Comparison of ENCODE assay signal across 7 cellular contexts in the genomic region with DNA sequence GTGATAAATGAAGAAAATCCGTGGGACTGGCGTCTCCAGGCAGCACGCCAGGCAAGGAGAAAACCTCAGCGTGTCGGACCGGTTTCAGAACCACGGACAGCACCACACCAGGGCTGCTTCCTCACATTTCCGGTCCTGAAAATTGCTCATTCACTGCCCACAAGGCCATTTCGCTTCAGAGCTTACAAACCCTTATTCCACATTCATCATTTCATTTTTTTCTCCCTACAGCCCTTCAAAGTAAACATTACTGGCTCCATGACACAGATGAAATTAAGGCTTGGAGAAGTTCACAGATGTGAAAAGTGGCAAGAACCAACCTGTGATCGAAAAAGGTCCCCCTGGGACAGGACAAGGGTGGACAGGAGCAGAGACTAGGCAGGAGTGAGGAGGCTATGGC. TPM values are rescaled to one million over a fixed set of nuclear protein-coding genes. Genes with fewer than 3 reads are reported as not detected.
DNase-seq lines count a peak whose midpoint lies in the region; ATAC-seq and TF ChIP-seq lines count a peak whose summit lies in the region.

No MANE protein-coding gene starts in this region.

- H3K27ac Mint-ChIP-seq in stimulated activated naive CD8-positive, alpha-beta T cell treated with anti-CD3 and anti-CD28 coated beads, Interleukin-15, Interleukin-2, amounts not matched to agents 100 ng/mL and 50 ng/mL, for 24 hours, result peak overlapping the region; percentile 29
- peak overlapping the region in 2 of 7 donors; percentile 8 to 73 for H3K27ac Mint-ChIP-seq in CD14-positive monocyte

- POLR2A ChIA-PET in HEK293 (lab: Yijun Ruan, JAX), result interaction anchor here (1.0 kb wide), 1 partner anchor 21 kb away, joined by 3 read pairs; no protein-coding TSS in a partner anchor

- in situ Hi-C loops in brain microvascular endothelial cell (cut with HindIII; ENCODE audit: low pct_ligation_motif_present, low sequenced_read_pairs), result no loop called here

- H3K4me1 Mint-ChIP-seq in stimulated activated naive CD8-positive, alpha-beta T cell treated with anti-CD3 and anti-CD28 coated beads, Interleukin-15, Interleukin-2, amounts not matched to agents 100 ng/mL and 50 ng/mL, for 24 hours (ENCODE audit: low read depth), result peaks cover 15% of the 10 kb centered on the region
- H3K4me1 Mint-ChIP-seq in CD14-positive monocyte, result peaks cover 10% of the 10 kb centered on the region

- H3K27me3 ChIP-seq in RWPE2 (ENCODE audit: insufficient read depth, poor library complexity, severe bottlenecking) (peaks cover 3% of the 10 kb centered on the region), brain microvascular endothelial cell (replicated peaks) (no peaks in the 10 kb centered on the region)

- H3K36me3 ChIP-seq in HEK293 (ENCODE audit: control insufficient read depth in 2 of 2, insufficient read depth in 1 of 2, low read length in 2 of 2) (no peaks in the 10 kb centered on the region), RWPE2 (ENCODE audit: low read depth) (no peaks in the 10 kb centered on the region), brain microvascular endothelial cell (replicated peaks) (no peaks in the 10 kb centered on the region)

- peaks cover 56% of the 10 kb centered on the region for H3K27me3 Mint-ChIP-seq in stimulated activated naive CD8-positive, alpha-beta T cell treated with anti-CD3 and anti-CD28 coated beads, Interleukin-15, Interleukin-2, amounts not matched to agents 100 ng/mL and 50 ng/mL, for 24 hours
- peaks cover 38 to 70% (median 47%) of the 10 kb centered on the region in 3 donors for H3K27me3 Mint-ChIP-seq in CD14-positive monocyte (ENCODE audit: low read depth in 3 of 3)

- peak; percentile 87 for DNase-seq in RWPE2 (ENCODE audit: low spot score)
- peak; percentile 81 for DNase-seq in brain microvascular endothelial cell
- DNase-seq in kidney tubule cell (ENCODE audit: low spot score), result peak; percentile 82
- no peak for DNase-seq in CD14-positive monocyte (ENCODE audit: low spot score)

- no peak for ATAC-seq in RWPE2 (ENCODE audit: low read depth)
- no peak for ATAC-seq in GM19467 (IDR thresholded peaks at IDR 0.05; ENCODE audit: unreplicated experiment)

- H3K27ac ChIP-seq in HEK293 (ENCODE audit: extremely low read depth, low read depth, low read length) (no peak overlapping the region), RWPE2 (ENCODE audit: poor library complexity, severe bottlenecking) (no peak overlapping the region), brain microvascular endothelial cell (no peak overlapping the region)

- CTCF ChIA-PET in HEK293 (lab: Yijun Ruan, JAX), result interaction anchor here (0.5 kb wide), 1 partner anchor 955 kb away, joined by 3 read pairs; no protein-coding TSS in a partner anchor

- no peak overlapping the region for H3K4me3 ChIP-seq in HEK293 (ENCODE audit: low read depth, low read length)
- H3K4me3 ChIP-seq in RWPE2 (ENCODE audit: severe bottlenecking), result no peak overlapping the region
- H3K4me3 ChIP-seq in brain microvascular endothelial cell (ENCODE audit: low read depth, low read length), result no peak overlapping the region

- intact Hi-C loops in CD14-positive monocyte (cut with micrococcal nuclease), result no loop called here

- H3K4me1 ChIP-seq in HEK293 (ENCODE audit: control insufficient read depth, insufficient read depth, low read length), result peaks cover 6% of the 10 kb centered on the region; the same call in 1 of the 2 replicates
- H3K4me1 ChIP-seq in RWPE2 (ENCODE audit: insufficient read depth, poor library complexity, severe bottlenecking), result peaks cover 8% of the 10 kb centered on the region

- no peaks in the 10 kb centered on the region for H3K9me3 Mint-ChIP-seq in stimulated activated naive CD8-positive, alpha-beta T cell treated with anti-CD3 and anti-CD28 coated beads, Interleukin-15, Interleukin-2, amounts not matched to agents 100 ng/mL and 50 ng/mL, for 24 hours
- H3K9me3 Mint-ChIP-seq in CD14-positive monocyte, result peaks cover 0 to 15% (median 6%) of the 10 kb centered on the region in 7 donors

- no peaks in the 10 kb centered on the region for H3K9me3 ChIP-seq in HEK293 (ENCODE audit: control insufficient read depth, insufficient read depth, low read depth, low read length)
- H3K9me3 ChIP-seq in RWPE2 (ENCODE audit: severe bottlenecking), result no peaks in the 10 kb centered on the region

- H3K36me3 Mint-ChIP-seq in stimulated activated naive CD8-positive, alpha-beta T cell treated with anti-CD3 and anti-CD28 coated beads, Interleukin-15, Interleukin-2, amounts not matched to agents 100 ng/mL and 50 ng/mL, for 24 hours (ENCODE audit: low read depth), result no peaks in the 10 kb centered on the region
- peaks cover 3 to 7% of the 10 kb centered on the region in 2 donors for H3K36me3 Mint-ChIP-seq in CD14-positive monocyte

- H3K4me3 Mint-ChIP-seq in stimulated activated naive CD8-positive, alpha-beta T cell treated with anti-CD3 and anti-CD28 coated beads, Interleukin-15, Interleukin-2, amounts not matched to agents 100 ng/mL and 50 ng/mL, for 24 hours, result no peak overlapping the region
- peak overlapping the region in 1 of 2 donors; percentile 36 for H3K4me3 Mint-ChIP-seq in CD14-positive monocyte

- TF ChIP-seq CTCF in HEK293 (tag by site-specific recombination; IDR thresholded peaks at IDR 0.05), result no peak
- no peak for TF ChIP-seq CTCF in RWPE2 (IDR thresholded peaks at IDR 0.05; ENCODE audit: poor library complexity, severe bottlenecking)
- TF ChIP-seq CTCF in brain microvascular endothelial cell (IDR thresholded peaks at IDR 0.05; ENCODE audit: low read depth, low read length, missing control alignments), result no peak
- TF ChIP-seq CTCF in CD14-positive monocyte (IDR thresholded peaks at IDR 0.05), result no peak

TF ChIP-seq in HEK293, 187 proteins besides CTCF, POLR2A, EP300 and RAD21:
- TF ChIP-seq ZSCAN16 (tag by site-specific recombination; IDR thresholded peaks at IDR 0.05) (no peak), ZNF621 (tag by site-specific recombination; IDR thresholded peaks at IDR 0.05) (no peak), ZNF600 (tag by site-specific recombination; IDR thresholded peaks at IDR 0.05) (0 out of 2 replicates have a peak, but pooled peaks have one; percentile 49), ZNF214 (tag by site-specific recombination; IDR thresholded peaks at IDR 0.05; ENCODE audit: borderline replicate concordance) (no peak), ZNF202 (tag by site-specific recombination; IDR thresholded peaks at IDR 0.05; ENCODE audit: borderline replicate concordance) (no peak), ZNF175 (tag by site-specific recombination; IDR thresholded peaks at IDR 0.05) (no peak), FEZF1 (tag by site-specific recombination; IDR thresholded peaks at IDR 0.05) (peak; percentile 44; the same call in 1 of the 2 replicates), ZNF19 (tag by site-specific recombination; IDR thresholded peaks at IDR 0.05; ENCODE audit: low read depth) (no peak), REST (tag by site-specific recombination; IDR thresholded peaks at IDR 0.05) (peak; percentile 97), ZNF248 (tag by site-specific recombination; IDR thresholded peaks at IDR 0.05) (no peak)

RNA-seq across cellular contexts. Expression of gene GPRIN1, which starts 1.5 kb away (rescaled TPM):
- polyA plus RNA-seq in CD14-positive monocyte, result under 1 TPM; 0.05 to 0.30 TPM

RNA-seq across cellular contexts. Expression of gene SNCB, which starts 18.9 kb away (rescaled TPM):
- polyA plus RNA-seq in CD14-positive monocyte, result not detected

RNA-seq across cellular contexts. Expression of gene EIF4E1B, which starts 19.0 kb away (rescaled TPM):
- not detected for polyA plus RNA-seq in CD14-positive monocyte

RNA-seq across cellular contexts. Expression of gene TSPAN17, which starts 35.8 kb away (rescaled TPM):
- polyA plus RNA-seq in CD14-positive monocyte, result 10 to 100 TPM; 22.2 to 27.7 TPM
